In genomic region chr18:69939812-69940211, GRCh38 we compare ENCODE assay signal across 7 cellular contexts. TPM values are rescaled to one million over a fixed set of nuclear protein-coding genes. Genes with fewer than 3 reads are reported as not detected.
DNase-seq lines count a peak whose midpoint lies in the region; ATAC-seq and TF ChIP-seq lines count a peak whose summit lies in the region.
"Not testable (repeated sequence)": the region's sequence is repeated elsewhere in the genome, so short reads cannot be mapped to it uniquely, and the experiment has no call there.

No MANE protein-coding gene starts in this region.

- peak; percentile 10 for ATAC-seq in activated CD8-positive, alpha-beta T cell treated with anti-CD3 and anti-CD28 coated beads for 36 hours
- peak; percentile 16 for ATAC-seq in activated T-helper 17 cell treated with anti-CD3 and anti-CD28 coated beads, Interleukin-2, amount 50 U/mL, for 72 hours (replicated peaks)
- not testable (repeated sequence) for ATAC-seq in natural killer cell; stimulated activated memory B cell treated with anti-CD40 and anti-IgM and Interleukin-4, amounts not matched to agents 10 μg/mL and 1 μg/mL and 100 μg/mL, for 72 hours

- CTCF ChIA-PET in CD8-positive, alpha-beta memory T cell (lab: Charles Lee); activated CD8-positive, alpha-beta T cell treated with anti-CD3 and anti-CD28 coated beads for 36 hours (lab: Charles Lee): not testable (repeated sequence)

- H4K20me1 ChIP-seq in OCI-LY3 (ENCODE audit: insufficient read depth, low read length) = not testable (repeated sequence)

- H3K27me3 ChIP-seq in CD8-positive, alpha-beta memory T cell (ENCODE audit: insufficient read depth, low read length, poor library complexity, severe bottlenecking); OCI-LY3 (ENCODE audit: low read depth, low read length): not testable (repeated sequence)

- peaks cover 39 to 63% (median 40%) of the 10 kb centered on the region in 3 donors for H3K4me1 Mint-ChIP-seq in CD8-positive, alpha-beta memory T cell
- peaks cover 75% of the 10 kb centered on the region for H3K4me1 Mint-ChIP-seq in activated CD8-positive, alpha-beta T cell treated with anti-CD3 and anti-CD28 coated beads for 36 hours (ENCODE audit: low read depth)
- peaks cover 61% of the 10 kb centered on the region for H3K4me1 Mint-ChIP-seq in activated T-helper 17 cell treated with anti-CD3 and anti-CD28 coated beads, Interleukin-2, amount 50 U/mL, for 72 hours
- peaks cover 58% of the 10 kb centered on the region for H3K4me1 Mint-ChIP-seq in activated naive CD8-positive, alpha-beta T cell treated with anti-CD3 and anti-CD28 coated beads for 36 hours
- H3K4me1 Mint-ChIP-seq in natural killer cell = peaks cover 45 to 49% of the 10 kb centered on the region in 2 donors
- peaks cover 14% of the 10 kb centered on the region for H3K4me1 Mint-ChIP-seq in stimulated activated memory B cell treated with anti-CD40 and anti-IgM and Interleukin-4, amounts not matched to agents 10 μg/mL and 1 μg/mL and 100 μg/mL, for 72 hours

- not testable (repeated sequence) for H3K27ac ChIP-seq in CD8-positive, alpha-beta memory T cell (ENCODE audit: low read depth, low read length)
- H3K27ac ChIP-seq in OCI-LY3 (ENCODE audit: low read length) = peak overlapping the region; percentile 39

- not testable (repeated sequence) for TF ChIP-seq CTCF in OCI-LY3 (IDR thresholded peaks at IDR 0.05; ENCODE audit: low read depth, low read length); activated CD8-positive, alpha-beta T cell treated with anti-CD3 and anti-CD28 coated beads for 36 hours (IDR thresholded peaks at IDR 0.05); natural killer cell (IDR thresholded peaks at IDR 0.05)

- DNase-seq in CD8-positive, alpha-beta memory T cell; activated naive CD8-positive, alpha-beta T cell treated with anti-CD3 and anti-CD28 coated beads for 36 hours; natural killer cell: not testable (repeated sequence)
- peak; percentile 66 for DNase-seq in activated CD8-positive, alpha-beta T cell treated with anti-CD3 and anti-CD28 coated beads for 36 hours

- H2AFZ ChIP-seq in OCI-LY3 (ENCODE audit: low read depth, low read length) = not testable (repeated sequence)

- peaks cover 21 to 29% (median 29%) of the 10 kb centered on the region in 3 donors for H3K36me3 Mint-ChIP-seq in CD8-positive, alpha-beta memory T cell
- peaks cover 81% of the 10 kb centered on the region for H3K36me3 Mint-ChIP-seq in activated CD8-positive, alpha-beta T cell treated with anti-CD3 and anti-CD28 coated beads for 36 hours (ENCODE audit: low read depth)
- H3K36me3 Mint-ChIP-seq in activated T-helper 17 cell treated with anti-CD3 and anti-CD28 coated beads, Interleukin-2, amount 50 U/mL, for 72 hours (ENCODE audit: low read depth) = not testable (repeated sequence)
- peaks cover 91% of the 10 kb centered on the region for H3K36me3 Mint-ChIP-seq in activated naive CD8-positive, alpha-beta T cell treated with anti-CD3 and anti-CD28 coated beads for 36 hours
- peaks cover 27% of the 10 kb centered on the region for H3K36me3 Mint-ChIP-seq in natural killer cell
- peaks cover 49% of the 10 kb centered on the region for H3K36me3 Mint-ChIP-seq in stimulated activated memory B cell treated with anti-CD40 and anti-IgM and Interleukin-4, amounts not matched to agents 10 μg/mL and 1 μg/mL and 100 μg/mL, for 72 hours

- H3K79me2 ChIP-seq in OCI-LY3 (ENCODE audit: low read length) = not testable (repeated sequence)

- intact Hi-C loops in activated CD8-positive, alpha-beta T cell treated with anti-CD3 and anti-CD28 coated beads for 36 hours (cut with micrococcal nuclease) = loop anchor here (10.0 kb wide), 1 partner anchor 135 kb away; no protein-coding TSS in a partner anchor
- intact Hi-C loops in natural killer cell (cut with micrococcal nuclease) = loop anchor here (5.0 to 10.0 kb wide), 2 partner anchors 218 to 1225 kb away; partner anchors contain the start of gene TMX3

- not testable (repeated sequence) for H3K9ac ChIP-seq in OCI-LY3 (ENCODE audit: low read length)

- H3K36me3 ChIP-seq in CD8-positive, alpha-beta memory T cell (ENCODE audit: insufficient read depth, low read length) = not testable (repeated sequence)
- peaks cover 85% of the 10 kb centered on the region for H3K36me3 ChIP-seq in OCI-LY3 (replicated peaks; ENCODE audit: low read depth, low read length)

- POLR2A ChIA-PET in CD8-positive, alpha-beta memory T cell (lab: Charles Lee); activated CD8-positive, alpha-beta T cell treated with anti-CD3 and anti-CD28 coated beads for 36 hours (lab: Charles Lee): not testable (repeated sequence)

- H3K27ac Mint-ChIP-seq in CD8-positive, alpha-beta memory T cell = peak overlapping the region in 7 of 8 donors; percentile 8 to 63 (median 51)
- peak overlapping the region; percentile 78 for H3K27ac Mint-ChIP-seq in activated CD8-positive, alpha-beta T cell treated with anti-CD3 and anti-CD28 coated beads for 36 hours
- peak overlapping the region; percentile 22 for H3K27ac Mint-ChIP-seq in activated T-helper 17 cell treated with anti-CD3 and anti-CD28 coated beads, Interleukin-2, amount 50 U/mL, for 72 hours
- peak overlapping the region; percentile 74 for H3K27ac Mint-ChIP-seq in activated naive CD8-positive, alpha-beta T cell treated with anti-CD3 and anti-CD28 coated beads for 36 hours
- not testable (repeated sequence) for H3K27ac Mint-ChIP-seq in natural killer cell
- peak overlapping the region; percentile 8 for H3K27ac Mint-ChIP-seq in stimulated activated memory B cell treated with anti-CD40 and anti-IgM and Interleukin-4, amounts not matched to agents 10 μg/mL and 1 μg/mL and 100 μg/mL, for 72 hours

- H3K4me3 ChIP-seq in CD8-positive, alpha-beta memory T cell (ENCODE audit: low read length); OCI-LY3 (ENCODE audit: low read length): not testable (repeated sequence)

- peak overlapping the region in 4 of 7 donors; percentile 4 to 44 (median 24) for H3K4me3 Mint-ChIP-seq in CD8-positive, alpha-beta memory T cell
- peak overlapping the region; percentile 15 for H3K4me3 Mint-ChIP-seq in activated CD8-positive, alpha-beta T cell treated with anti-CD3 and anti-CD28 coated beads for 36 hours
- not testable (repeated sequence) for H3K4me3 Mint-ChIP-seq in activated T-helper 17 cell treated with anti-CD3 and anti-CD28 coated beads, Interleukin-2, amount 50 U/mL, for 72 hours; activated naive CD8-positive, alpha-beta T cell treated with anti-CD3 and anti-CD28 coated beads for 36 hours; stimulated activated memory B cell treated with anti-CD40 and anti-IgM and Interleukin-4, amounts not matched to agents 10 μg/mL and 1 μg/mL and 100 μg/mL, for 72 hours
- H3K4me3 Mint-ChIP-seq in natural killer cell = peak overlapping the region; percentile 68

- H3K9me3 Mint-ChIP-seq in CD8-positive, alpha-beta memory T cell = peaks cover 0 to 14% (median 7%) of the 10 kb centered on the region in 5 donors
- H3K9me3 Mint-ChIP-seq in activated CD8-positive, alpha-beta T cell treated with anti-CD3 and anti-CD28 coated beads for 36 hours = peaks cover 29% of the 10 kb centered on the region
- H3K9me3 Mint-ChIP-seq in activated T-helper 17 cell treated with anti-CD3 and anti-CD28 coated beads, Interleukin-2, amount 50 U/mL, for 72 hours = peaks cover 15% of the 10 kb centered on the region
- H3K9me3 Mint-ChIP-seq in activated naive CD8-positive, alpha-beta T cell treated with anti-CD3 and anti-CD28 coated beads for 36 hours = peaks cover 36% of the 10 kb centered on the region
- H3K9me3 Mint-ChIP-seq in natural killer cell = not testable (repeated sequence)
- H3K9me3 Mint-ChIP-seq in stimulated activated memory B cell treated with anti-CD40 and anti-IgM and Interleukin-4, amounts not matched to agents 10 μg/mL and 1 μg/mL and 100 μg/mL, for 72 hours = peaks cover 12% of the 10 kb centered on the region

- H3K4me1 ChIP-seq in CD8-positive, alpha-beta memory T cell (ENCODE audit: insufficient read depth, low read length) = peaks cover 84% of the 10 kb centered on the region
- H3K4me1 ChIP-seq in OCI-LY3 (ENCODE audit: low read length) = peaks cover 21% of the 10 kb centered on the region

- H3K4me2 ChIP-seq in OCI-LY3 (ENCODE audit: low read length) = peak overlapping the region; percentile 15; the same call in 1 of the 2 replicates

- not testable (repeated sequence) for H3K9me3 ChIP-seq in CD8-positive, alpha-beta memory T cell (ENCODE audit: low read length)
- peaks cover 37% of the 10 kb centered on the region for H3K9me3 ChIP-seq in OCI-LY3 (ENCODE audit: insufficient read depth, low read length)

- not testable (repeated sequence) for H3K27me3 Mint-ChIP-seq in CD8-positive, alpha-beta memory T cell; activated CD8-positive, alpha-beta T cell treated with anti-CD3 and anti-CD28 coated beads for 36 hours; activated T-helper 17 cell treated with anti-CD3 and anti-CD28 coated beads, Interleukin-2, amount 50 U/mL, for 72 hours; activated naive CD8-positive, alpha-beta T cell treated with anti-CD3 and anti-CD28 coated beads for 36 hours; natural killer cell (ENCODE audit: low read depth in 2 of 2); stimulated activated memory B cell treated with anti-CD40 and anti-IgM and Interleukin-4, amounts not matched to agents 10 μg/mL and 1 μg/mL and 100 μg/mL, for 72 hours

RNA-seq across cellular contexts. Expression of gene CD226, which starts 7.9 kb away (rescaled TPM):
- total RNA-seq in CD8-positive, alpha-beta memory T cell = 100 to 1,000 TPM; 150 to 158 TPM
- 39.2 TPM for polyA plus RNA-seq in CD8-positive, alpha-beta memory T cell
- 10 to 100 TPM; 41.5 to 41.7 TPM for total RNA-seq in activated CD8-positive, alpha-beta T cell treated with anti-CD3 and anti-CD28 coated beads for 36 hours
- 100 to 1,000 TPM; 136 to 146 TPM for total RNA-seq in activated T-helper 17 cell treated with anti-CD3 and anti-CD28 coated beads, Interleukin-2, amount 50 U/mL, for 72 hours
- 10 to 100 TPM; 57.2 to 57.7 TPM for total RNA-seq in activated naive CD8-positive, alpha-beta T cell treated with anti-CD3 and anti-CD28 coated beads for 36 hours
- total RNA-seq in natural killer cell = 100 to 1,000 TPM; 151 to 178 (median 162) TPM
